Comparison of ENCODE assay signal across 21 cellular contexts in the genomic region with DNA sequence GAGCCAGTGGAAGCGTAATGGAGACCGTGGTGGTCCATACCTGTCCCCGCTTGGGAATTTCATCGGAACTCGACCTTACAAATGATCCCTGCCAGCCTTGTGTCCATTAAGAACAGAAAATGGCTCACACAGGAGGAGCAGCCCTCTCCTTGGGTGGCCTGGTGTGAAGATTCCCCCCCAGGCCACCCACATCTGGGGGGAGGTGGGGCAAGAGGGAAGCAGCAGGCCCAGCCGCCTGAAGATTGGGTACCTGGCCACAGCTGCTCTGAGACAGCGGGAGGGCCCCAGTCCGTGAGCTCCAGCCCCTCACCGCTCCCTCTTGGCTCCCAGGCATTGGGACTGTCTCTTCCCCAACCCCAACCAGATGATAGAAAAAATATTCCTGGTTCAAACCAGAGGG.
"Had no signal": no experiment of that assay in that cellular context is flagged by ENCODE, and none has a peak within 500 bp of the region (broad histone marks: within the 10 kb centered on the region; RNA-seq: fewer than 3 reads in every experiment).

No MANE protein-coding gene starts in this region.

- H3K27ac Mint-ChIP-seq: immature natural killer cell; naive thymus-derived CD8-positive, alpha-beta T cell; stimulated activated effector memory CD8-positive, alpha-beta T cell treated with anti-CD3 and anti-CD28 coated beads, Interleukin-12 subunit alpha, Interleukin-12 subunit beta, amount 100 ng/mL, for 72 hours had no signal

- H3K4me1 ChIP-seq: psoas muscle, stomach, thyroid gland had no signal

- ATAC-seq: naive thymus-derived CD8-positive, alpha-beta T cell; psoas muscle; right cardiac atrium; stimulated activated effector memory CD8-positive, alpha-beta T cell treated with anti-CD3 and anti-CD28 coated beads, Interleukin-12 subunit alpha, Interleukin-12 subunit beta, amount 100 ng/mL, for 72 hours had no signal

- H3K4me1 Mint-ChIP-seq: immature natural killer cell; naive thymus-derived CD8-positive, alpha-beta T cell; neural crest cell; stimulated activated effector memory CD8-positive, alpha-beta T cell treated with anti-CD3 and anti-CD28 coated beads, Interleukin-12 subunit alpha, Interleukin-12 subunit beta, amount 100 ng/mL, for 72 hours had no signal

- H3K36me3 ChIP-seq: stomach, thyroid gland had no signal

- H3K36me3 Mint-ChIP-seq: naive thymus-derived CD8-positive, alpha-beta T cell; stimulated activated effector memory CD8-positive, alpha-beta T cell treated with anti-CD3 and anti-CD28 coated beads, Interleukin-12 subunit alpha, Interleukin-12 subunit beta, amount 100 ng/mL, for 72 hours had no signal

- H3K9me3 Mint-ChIP-seq: immature natural killer cell; stimulated activated effector memory CD8-positive, alpha-beta T cell treated with anti-CD3 and anti-CD28 coated beads, Interleukin-12 subunit alpha, Interleukin-12 subunit beta, amount 100 ng/mL, for 72 hours had no signal

- DNase-seq: cerebellar nuclear complex; effector CD4-positive, alpha-beta T cell; immature natural killer cell; mesendoderm; psoas muscle; right cardiac atrium; stimulated activated CD4-positive, alpha-beta T cell treated with anti-CD3 and anti-CD28 coated beads, Interleukin-12 subunit alpha, Interleukin-12 subunit beta, amount 100 ng/mL, for 4 hours; stimulated activated CD4-positive, alpha-beta T cell treated with anti-CD3 and anti-CD28 coated beads, Interleukin-1b, Interleukin-23, amount 100 ng/mL, for 48 hours; stimulated activated CD4-positive, alpha-beta T cell treated with anti-CD3 and anti-CD28 coated beads, Interleukin-4, amount 100 ng/mL, for 1 hour; stimulated activated naive CD4-positive, alpha-beta T cell treated with Interleukin-2 at 50 U/mL for 16 hours; stomach; thyroid gland; trophoblast cell had no signal

- H3K27me3 ChIP-seq: thyroid gland had no signal

- H3K27ac ChIP-seq: psoas muscle, stomach, thyroid gland had no signal

- H3K4me3 ChIP-seq: dorsolateral prefrontal cortex, lung, psoas muscle, smooth muscle cell, stomach, thyroid gland had no signal

- H3K9me3 ChIP-seq: psoas muscle, stomach, thyroid gland had no signal

- H3K4me3 Mint-ChIP-seq: immature natural killer cell; naive thymus-derived CD8-positive, alpha-beta T cell; neural crest cell; stimulated activated effector memory CD8-positive, alpha-beta T cell treated with anti-CD3 and anti-CD28 coated beads, Interleukin-12 subunit alpha, Interleukin-12 subunit beta, amount 100 ng/mL, for 72 hours had no signal

- FAIRE-seq: frontal cortex, urothelium cell line had no signal
